In genomic region chr3:29170894-29171582, GRCh38 we compare ENCODE assay signal across 13 cellular contexts.
DNase-seq lines count a peak whose midpoint lies in the region; ATAC-seq and TF ChIP-seq lines count a peak whose summit lies in the region.
"Had no signal": no experiment of that assay in that cellular context is flagged by ENCODE, and none has a peak within 500 bp of the region (broad histone marks: within the 10 kb centered on the region; RNA-seq: fewer than 3 reads in every experiment).

No MANE protein-coding gene starts in this region.

- TF ChIP-seq POLR2A in adrenal gland (IDR thresholded peaks at IDR 0.05) (no peak), breast epithelium (IDR thresholded peaks at IDR 0.05) (no peak), erythroblast (IDR thresholded peaks at IDR 0.05; ENCODE audit: low read length) (no peak)

- peaks cover 36% of the 10 kb centered on the region for H3K4me1 ChIP-seq in left ventricle myocardium inferior
- peaks cover 2 to 22% of the 10 kb centered on the region in 2 donors for H3K4me1 ChIP-seq in adrenal gland (replicated peaks in 1 of 2)
- H3K4me1 ChIP-seq in lower lobe of right lung = peaks cover 7% of the 10 kb centered on the region
- peaks cover 7% of the 10 kb centered on the region for H3K4me1 ChIP-seq in upper lobe of right lung
- H3K4me1 ChIP-seq in breast epithelium = no peaks in the 10 kb centered on the region
- H3K4me1 ChIP-seq: Peyer's patch had no signal

- H3K4me3 ChIP-seq in left ventricle myocardium inferior (no peak overlapping the region), adrenal gland (no peak overlapping the region), lower lobe of right lung (no peak overlapping the region), upper lobe of right lung (no peak overlapping the region), breast epithelium (no peak overlapping the region)
- H3K4me3 ChIP-seq: Peyer's patch had no signal

- TF ChIP-seq CTCF in left ventricle myocardium inferior (IDR thresholded peaks at IDR 0.05; ENCODE audit: borderline replicate concordance) (no peak), adrenal gland (IDR thresholded peaks at IDR 0.05) (no peak), lower lobe of right lung (IDR thresholded peaks at IDR 0.05) (no peak), upper lobe of right lung (IDR thresholded peaks at IDR 0.05) (no peak), breast epithelium (IDR thresholded peaks at IDR 0.05) (no peak)

- DNase-seq in left ventricle myocardium inferior = no peak
- DNase-seq in Right ventricle myocardium inferior (ENCODE audit: missing footprints) = no peak
- peak in 3 of 7 donors; percentile 10 to 32 (median 29) for DNase-seq in adrenal gland
- no peak for DNase-seq in lower lobe of right lung
- no peak for DNase-seq in upper lobe of right lung
- DNase-seq in breast epithelium (ENCODE audit: low spot score in 2 of 2) = no peak
- DNase-seq in erythroblast (lab: John Stamatoyannopoulos, UW) = no peak
- no peak for DNase-seq in NCI-H146 treated with DMSO at 0.1 percent for 48 hours (lab: John Stamatoyannopoulos, UW; ENCODE audit: unreplicated experiment)
- DNase-seq: amygdala, midbrain, NCI-H2171, Peyer's patch had no signal

- H3K36me3 ChIP-seq in left ventricle myocardium inferior (no peaks in the 10 kb centered on the region), adrenal gland (replicated peaks in 1 of 2) (no peaks in the 10 kb centered on the region), lower lobe of right lung (no peaks in the 10 kb centered on the region), upper lobe of right lung (no peaks in the 10 kb centered on the region), breast epithelium (no peaks in the 10 kb centered on the region)
- H3K36me3 ChIP-seq: Peyer's patch had no signal

- peak overlapping the region; percentile 83 for H3K27ac ChIP-seq in left ventricle myocardium inferior (replicated peaks)
- peak overlapping the region in 3 of 5 donors; percentile 30 to 63 (median 57) for H3K27ac ChIP-seq in adrenal gland
- H3K27ac ChIP-seq in lower lobe of right lung = peak overlapping the region; percentile 50
- peak overlapping the region; percentile 51 for H3K27ac ChIP-seq in upper lobe of right lung
- peak overlapping the region in 1 of 2 donors; percentile 44 for H3K27ac ChIP-seq in breast epithelium

- intact Hi-C loops in left ventricle myocardium inferior (cut with micrococcal nuclease) (no loop called here), Right ventricle myocardium inferior (cut with DNase I) (loop anchor here (10.0 kb wide), 1 partner anchor 244 kb away; no protein-coding TSS in a partner anchor), adrenal gland (cut with DNase I) (no loop called here), lower lobe of right lung (cut with DNase I) (no loop called here), upper lobe of right lung (cut with DNase I) (no loop called here), breast epithelium (cut with DNase I; ENCODE audit: low total_unique reads) (no loop called here)

- no peaks in the 10 kb centered on the region for H3K27me3 ChIP-seq in left ventricle myocardium inferior (ENCODE audit: low read depth)
- H3K27me3 ChIP-seq in adrenal gland = no peaks in the 10 kb centered on the region
- no peaks in the 10 kb centered on the region for H3K27me3 ChIP-seq in lower lobe of right lung (ENCODE audit: low read depth)
- H3K27me3 ChIP-seq in upper lobe of right lung = no peaks in the 10 kb centered on the region
- no peaks in the 10 kb centered on the region for H3K27me3 ChIP-seq in breast epithelium
- H3K27me3 ChIP-seq: Peyer's patch had no signal

- no peaks in the 10 kb centered on the region for H3K9me3 ChIP-seq in left ventricle myocardium inferior (replicated peaks)
- no peaks in the 10 kb centered on the region for H3K9me3 ChIP-seq in adrenal gland (replicated peaks in 1 of 3)
- no peaks in the 10 kb centered on the region for H3K9me3 ChIP-seq in lower lobe of right lung
- no peaks in the 10 kb centered on the region for H3K9me3 ChIP-seq in upper lobe of right lung
- no peaks in the 10 kb centered on the region for H3K9me3 ChIP-seq in breast epithelium
- H3K9me3 ChIP-seq: Peyer's patch had no signal

- no peak for ATAC-seq in Right ventricle myocardium inferior
- ATAC-seq in lower lobe of right lung = no peak
- no peak for ATAC-seq in upper lobe of right lung
- ATAC-seq: stimulated activated memory B cell treated with anti-CD40 and anti-IgM and Interleukin-4, amounts not matched to agents 10 μg/mL and 1 μg/mL and 100 μg/mL, for 72 hours had no signal

- 10 to 24% (median 16%) methylated on average over 2 of the region's 2 CpGs for WGBS in adrenal gland, 4 donors
